18 cellular contexts compared by ENCODE assay signal in genomic region chr20:1800180-1800579, GRCh38.
DNase-seq lines count a peak whose midpoint lies in the region; ATAC-seq and TF ChIP-seq lines count a peak whose summit lies in the region.
"Had no signal": no experiment of that assay in that cellular context is flagged by ENCODE, and none has a peak within 500 bp of the region (broad histone marks: within the 10 kb centered on the region; RNA-seq: fewer than 3 reads in every experiment).

No MANE protein-coding gene starts in this region.

- no peak overlapping the region for H3K4me3 ChIP-seq in WERI-Rb-1 (ENCODE audit: low read depth, low read length)
- H3K4me3 ChIP-seq: GM23338, HAP-1, SJSA1 had no signal

- H3K27me3 ChIP-seq in WERI-Rb-1 (ENCODE audit: insufficient read depth, low read depth, severe bottlenecking): no peaks in the 10 kb centered on the region

- TF ChIP-seq CTCF in C4-2B (conservative IDR thresholded peaks at IDR 0.05) (no peak), WERI-Rb-1 (IDR thresholded peaks at IDR 0.05; ENCODE audit: low read depth, low read length) (no peak)

- DNase-seq in NCI-H524 (lab: John Stamatoyannopoulos, UW) (peak; percentile 32 to 70), WERI-Rb-1 (peak; percentile 24), superior temporal gyrus (ENCODE audit: extremely low spot score) (peak; percentile 52), NCI-H1694 treated with DMSO at 0.1 percent for 48 hours (lab: John Stamatoyannopoulos, UW) (no peak), NAMALWA (ENCODE audit: low spot score) (no peak)
- DNase-seq: CD4-positive, CD25-positive, alpha-beta regulatory T cell; COR-L47; NCI-H1092; NCI-H1436 treated with DMSO at 0.1 percent for 48 hours; NCI-H2029; NCI-H345; NCI-H526 treated with DMSO at 0.1 percent for 48 hours had no signal

- ATAC-seq in HG02938 (IDR thresholded peaks at IDR 0.05; ENCODE audit: unreplicated experiment): no peak
- ATAC-seq: GM23338, Right ventricle myocardium inferior had no signal

- H3K9me3 ChIP-seq in WERI-Rb-1 (ENCODE audit: severe bottlenecking): no peaks in the 10 kb centered on the region
- H3K9me3 ChIP-seq: HAP-1, SJSA1 had no signal

- no peaks in the 10 kb centered on the region for H3K36me3 ChIP-seq in WERI-Rb-1
- H3K36me3 ChIP-seq: HAP-1, SJSA1 had no signal

- H3K27ac ChIP-seq in C4-2B: peak overlapping the region; percentile 52
- no peak overlapping the region for H3K27ac ChIP-seq in WERI-Rb-1
- H3K27ac ChIP-seq: SJSA1 had no signal

Comparison
In these comparisons a context has a peak if more than half of its experiments do, and no peak if none do; other contexts are left out.
1. DNase-seq: peak in NCI-H524 (2 of 2), WERI-Rb-1 (single experiment) and superior temporal gyrus (single experiment); none in NCI-H1694 treated with DMSO at 0.1 percent for 48 hours (single experiment) and NAMALWA (single experiment).